8 cellular contexts compared by ENCODE assay signal in the genomic region with DNA sequence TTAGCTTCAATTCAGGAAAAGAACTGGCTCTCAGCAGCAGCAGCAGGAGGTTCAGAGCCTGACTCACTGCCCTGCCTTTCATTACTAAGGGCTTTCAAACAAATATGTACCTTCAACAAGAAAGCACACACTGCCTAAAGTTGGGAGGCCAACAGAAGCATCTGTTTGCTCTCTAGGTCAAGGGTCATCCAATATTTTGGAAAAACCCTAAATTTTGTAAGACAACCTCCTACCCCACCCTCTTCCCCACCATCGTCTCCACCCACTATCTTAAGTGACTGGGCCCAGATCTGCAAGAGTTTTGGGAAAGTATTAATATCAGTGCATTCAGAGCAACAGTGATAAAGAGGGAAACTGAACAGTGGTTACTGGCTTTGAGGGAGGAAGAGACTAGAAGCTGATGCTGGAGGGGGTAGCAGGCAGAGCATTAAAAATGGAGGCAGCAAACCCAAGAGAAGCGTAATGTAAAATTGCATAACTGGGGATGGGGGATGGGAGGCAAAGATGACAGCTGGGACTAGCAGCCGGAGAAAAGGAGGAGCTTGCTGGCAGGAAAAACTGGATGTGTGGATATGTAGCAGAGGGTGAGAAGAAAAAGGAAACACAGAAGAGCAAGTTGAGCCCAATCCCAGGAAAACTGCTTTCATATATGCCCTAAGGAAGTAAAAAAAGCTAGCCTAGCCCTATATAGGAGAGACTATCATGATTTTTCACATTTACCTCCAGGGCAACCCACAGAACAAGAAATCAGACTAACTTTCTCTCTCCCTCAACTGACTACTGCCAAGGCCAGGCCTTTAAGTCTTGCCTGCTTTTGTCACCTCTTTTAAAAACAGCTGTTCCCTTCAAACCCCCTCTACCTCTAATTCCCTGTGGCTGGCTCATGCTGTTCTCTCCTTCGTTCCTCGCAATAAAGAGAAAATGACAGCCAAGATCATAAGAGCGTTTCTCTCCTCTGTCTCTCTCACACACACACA. TPM values are rescaled to one million over a fixed set of nuclear protein-coding genes. Genes with fewer than 3 reads are reported as not detected.
A peak's percentile ranks its signal among the peaks of the same experiment; 100 is the strongest.
DNase-seq lines count a peak whose midpoint lies in the region; ATAC-seq and TF ChIP-seq lines count a peak whose summit lies in the region.

No MANE protein-coding gene starts in this region.

- ATAC-seq in stimulated activated effector memory CD8-positive, alpha-beta T cell treated with anti-CD3 and anti-CD28 coated beads, Interleukin-12 subunit alpha, Interleukin-12 subunit beta, amount 100 ng/mL, for 72 hours: no peak
- no peak for ATAC-seq in HG02840 (IDR thresholded peaks at IDR 0.05; ENCODE audit: low FRiP score, unreplicated experiment)

- H3K4me3 Mint-ChIP-seq in stimulated activated effector memory CD8-positive, alpha-beta T cell treated with anti-CD3 and anti-CD28 coated beads, Interleukin-12 subunit alpha, Interleukin-12 subunit beta, amount 100 ng/mL, for 72 hours: no peak overlapping the region

- H2BK5ac ChIP-seq in mesendoderm (ENCODE audit: low read length): no peak overlapping the region

- no peak overlapping the region for H3K4me2 ChIP-seq in mesendoderm (ENCODE audit: low read length)

- H3K36me3 Mint-ChIP-seq in stimulated activated effector memory CD8-positive, alpha-beta T cell treated with anti-CD3 and anti-CD28 coated beads, Interleukin-12 subunit alpha, Interleukin-12 subunit beta, amount 100 ng/mL, for 72 hours: peaks cover 18% of the 10 kb centered on the region

- H3K18ac ChIP-seq in mesendoderm (ENCODE audit: low read length): peak overlapping the region; percentile 40

- H2BK15ac ChIP-seq in mesendoderm (replicated peaks; ENCODE audit: low read depth): no peak overlapping the region

- H3K9ac ChIP-seq in mesendoderm (ENCODE audit: low read length): peak overlapping the region; percentile 27

- H3K4me1 ChIP-seq in mesendoderm (ENCODE audit: control insufficient read depth, low read depth, low read length): peaks cover 25% of the 10 kb centered on the region

- no peaks in the 10 kb centered on the region for H3K27me3 ChIP-seq in mesendoderm (ENCODE audit: insufficient read depth, low read length, poor library complexity)

- no peaks in the 10 kb centered on the region for H3K9me3 Mint-ChIP-seq in stimulated activated effector memory CD8-positive, alpha-beta T cell treated with anti-CD3 and anti-CD28 coated beads, Interleukin-12 subunit alpha, Interleukin-12 subunit beta, amount 100 ng/mL, for 72 hours

- peak; percentile 42 for DNase-seq in AG08395 (ENCODE audit: low spot score)
- DNase-seq in NCI-H2227 treated with DMSO at 0.1 percent for 48 hours (lab: John Stamatoyannopoulos, UW): peak; percentile 5
- DNase-seq in coronary artery (ENCODE audit: low spot score): no peak
- DNase-seq in mesendoderm: peak; percentile 52
- DNase-seq in GM10266 (ENCODE audit: extremely low spot score): no peak
- no peak for DNase-seq in stimulated activated effector memory CD8-positive, alpha-beta T cell treated with anti-CD3 and anti-CD28 coated beads, Interleukin-12 subunit alpha, Interleukin-12 subunit beta, amount 100 ng/mL, for 72 hours (ENCODE audit: low spot score in 2 of 2)
- DNase-seq in NK-92 treated with Interleukin-12 subunit alpha and Interleukin-12 subunit beta, amount 100 ng/mL, for 24 hours (lab: John Stamatoyannopoulos, UW): no peak

- peak overlapping the region; percentile 20 for H3K56ac ChIP-seq in mesendoderm (ENCODE audit: low read length)

- H3K27ac ChIP-seq in coronary artery (peak overlapping the region; percentile 40 to 79), mesendoderm (ENCODE audit: low read depth, low read length) (peak overlapping the region; percentile 45)

- H2BK120ac ChIP-seq in mesendoderm (ENCODE audit: low read depth, low read length): no peak overlapping the region

- H4K8ac ChIP-seq in mesendoderm (ENCODE audit: low read depth, low read length): no peak overlapping the region

- no CpG with 5 or more reads among the region's 6 CpGs for WGBS in mesendoderm (ENCODE audit: extremely low coverage, insufficient coverage, low lambda C conversion rate)

- no peak overlapping the region for H2AK5ac ChIP-seq in mesendoderm (ENCODE audit: low read length)

- TF ChIP-seq CTCF in coronary artery (IDR thresholded peaks at IDR 0.05): no peak
- TF ChIP-seq CTCF in GM10266 (IDR thresholded peaks at IDR 0.05; ENCODE audit: control insufficient read depth, insufficient read depth, low read depth, missing control alignments): no peak

- peaks cover 24% of the 10 kb centered on the region for H3K79me1 ChIP-seq in mesendoderm (ENCODE audit: low read length)

- peaks cover 37% of the 10 kb centered on the region for H3K4me1 Mint-ChIP-seq in stimulated activated effector memory CD8-positive, alpha-beta T cell treated with anti-CD3 and anti-CD28 coated beads, Interleukin-12 subunit alpha, Interleukin-12 subunit beta, amount 100 ng/mL, for 72 hours

- H3K4ac ChIP-seq in mesendoderm (ENCODE audit: low read depth, low read length): no peak overlapping the region

- H3K36me3 ChIP-seq in mesendoderm (ENCODE audit: control insufficient read depth, insufficient read depth, low read length): no peaks in the 10 kb centered on the region

- no peak overlapping the region for H3K23ac ChIP-seq in mesendoderm (ENCODE audit: low read length)

- no peak overlapping the region for H4K5ac ChIP-seq in mesendoderm (ENCODE audit: low read length)

- peaks cover 69% of the 10 kb centered on the region for H3K79me2 ChIP-seq in mesendoderm (ENCODE audit: control insufficient read depth, insufficient read depth, low read length)

- H3K4me3 ChIP-seq in coronary artery (peak overlapping the region; percentile 25), mesendoderm (ENCODE audit: low read length) (no peak overlapping the region)

- H3K27ac Mint-ChIP-seq in stimulated activated effector memory CD8-positive, alpha-beta T cell treated with anti-CD3 and anti-CD28 coated beads, Interleukin-12 subunit alpha, Interleukin-12 subunit beta, amount 100 ng/mL, for 72 hours: no peak overlapping the region

RNA-seq across cellular contexts. Expression of a gene that starts 31.5 kb away (rescaled TPM):
- 74.3 TPM for polyA plus RNA-seq in mesendoderm (2013, experiment 1 of 2)
- polyA plus RNA-seq in mesendoderm (2013, experiment 2 of 2): 75.1 TPM

Comparison
In these comparisons a context has a peak if more than half of its experiments do, and no peak if none do; other contexts are left out.
1. DNase-seq: peak in AG08395 (single experiment), NCI-H2227 treated with DMSO at 0.1 percent for 48 hours (single experiment) and mesendoderm (single experiment); none in coronary artery (single experiment), GM10266 (single experiment), stimulated activated effector memory CD8-positive, alpha-beta T cell treated with anti-CD3 and anti-CD28 coated beads, Interleukin-12 subunit alpha, Interleukin-12 subunit beta, amount 100 ng/mL, for 72 hours (0 of 2) and NK-92 treated with Interleukin-12 subunit alpha and Interleukin-12 subunit beta, amount 100 ng/mL, for 24 hours (single experiment).